8 cellular contexts compared by ENCODE assay signal in the genomic region with DNA sequence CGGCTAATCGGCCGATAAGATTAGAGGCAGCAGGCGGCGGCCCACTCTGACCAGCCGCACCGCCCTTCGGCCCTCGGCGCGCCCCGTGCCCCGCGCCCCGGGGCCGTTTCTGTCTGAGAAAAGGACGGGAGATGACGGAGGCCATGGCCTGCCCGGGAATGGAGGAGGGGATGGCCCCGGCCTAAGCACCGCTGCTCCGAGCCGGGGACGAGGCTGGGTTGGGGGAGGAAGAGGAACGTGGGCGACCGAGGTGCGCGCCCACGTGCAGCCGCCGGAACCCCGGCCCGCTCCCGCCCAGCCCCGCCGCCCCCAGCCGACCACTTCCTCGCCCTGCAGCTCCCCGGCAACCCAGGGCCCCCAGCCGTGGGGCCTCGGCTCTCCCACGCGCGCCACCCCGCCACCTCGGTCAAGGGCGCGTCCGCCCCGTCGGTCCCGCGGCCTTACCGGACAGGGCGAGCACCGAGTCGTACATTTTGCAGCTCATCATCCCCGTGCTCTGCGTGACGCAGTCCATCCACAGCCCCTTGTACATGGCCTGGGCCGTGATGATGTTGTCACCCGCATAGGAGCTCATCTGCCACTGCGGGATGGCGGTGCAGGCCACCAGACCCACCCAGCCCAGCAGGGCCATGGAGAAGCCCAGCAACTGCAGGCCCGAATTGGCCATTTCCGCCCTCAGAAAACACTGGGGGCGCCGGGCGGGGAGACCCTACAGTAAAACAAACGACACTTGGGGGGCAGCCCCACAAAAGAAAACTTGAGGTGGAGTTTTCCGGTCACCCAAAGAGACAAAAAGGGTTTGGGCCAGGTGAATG. TPM values are rescaled to one million over a fixed set of nuclear protein-coding genes. Genes with fewer than 3 reads are reported as not detected.
A peak's percentile ranks its signal among the peaks of the same experiment; 100 is the strongest.
DNase-seq lines count a peak whose midpoint lies in the region; ATAC-seq and TF ChIP-seq lines count a peak whose summit lies in the region.

No MANE protein-coding gene starts in this region.

- peaks cover 0 to 22% (median 14%) of the 10 kb centered on the region in 5 donors for H3K27me3 ChIP-seq in subcutaneous abdominal adipose tissue (ENCODE audit: control insufficient read depth in 5 of 5, insufficient read depth in 4 of 5, low read length in 5 of 5)

- peak overlapping the region in 4 of 5 donors; percentile 54 to 68 (median 62) for H3K4me3 ChIP-seq in subcutaneous abdominal adipose tissue (ENCODE audit: low read depth in 1 of 5, low read length in 5 of 5)

- TF ChIP-seq CTCF in MCF 10A (IDR thresholded peaks at IDR 0.05; ENCODE audit: unreplicated experiment): no peak

- in situ Hi-C loops in G401 (cut with HindIII; ENCODE audit: low sequenced_read_pairs): no loop called here

- H3K9me3 ChIP-seq in subcutaneous abdominal adipose tissue (ENCODE audit: control insufficient read depth in 5 of 5, low read length in 5 of 5): no peaks in the 10 kb centered on the region

- peaks cover 0 to 31% (median 22%) of the 10 kb centered on the region in 5 donors for H3K36me3 ChIP-seq in subcutaneous abdominal adipose tissue (ENCODE audit: control insufficient read depth in 5 of 5, insufficient read depth in 5 of 5, low read length in 5 of 5)

- peak overlapping the region; percentile 73 for H3K4me3 Mint-ChIP-seq in MCF 10A (ENCODE audit: unreplicated experiment)

- H3K9ac ChIP-seq in subcutaneous abdominal adipose tissue (ENCODE audit: low read length in 5 of 5): peak overlapping the region in 4 of 5 donors; percentile 43 to 67 (median 58)

- peaks cover 27% of the 10 kb centered on the region for H3K36me3 Mint-ChIP-seq in MCF 10A (ENCODE audit: insufficient read depth, unreplicated experiment)

- no peaks in the 10 kb centered on the region for H3K9me3 Mint-ChIP-seq in MCF 10A (ENCODE audit: unreplicated experiment)

- CTCF ChIA-PET in MCF 10A (lab: Yijun Ruan, JAX): interaction anchor here (0.6 kb wide), 1 partner anchor 159 kb away, joined by 3 read pairs; no protein-coding TSS in a partner anchor

- peak; percentile 47 for DNase-seq in activated gamma-delta T cell treated with Interleukin-2 at 50 U/mL for 16 hours
- DNase-seq in activated gamma-delta T cell (lab: John Stamatoyannopoulos, UW): no peak
- no peak for DNase-seq in MCF 10A (ENCODE audit: unreplicated experiment)
- no peak for DNase-seq in left lobe of liver (ENCODE audit: low spot score)
- DNase-seq in G401 (ENCODE audit: low spot score): no peak

- peaks cover 0 to 47% (median 41%) of the 10 kb centered on the region in 5 donors for H3K4me1 ChIP-seq in subcutaneous abdominal adipose tissue (ENCODE audit: control insufficient read depth in 5 of 5, insufficient read depth in 5 of 5, low read length in 5 of 5)

- BruUV-seq in MCF 10A (replicated peaks; lab: Mats Ljungman, UMichigan): no TSS peak

- ATAC-seq in left lobe of liver (peak; percentile 30), GM21360 (IDR thresholded peaks at IDR 0.05; ENCODE audit: unreplicated experiment) (no peak), GM19397 (IDR thresholded peaks at IDR 0.05; ENCODE audit: unreplicated experiment) (no peak)

- no peaks in the 10 kb centered on the region for H3K27me3 Mint-ChIP-seq in MCF 10A (ENCODE audit: insufficient read depth, unreplicated experiment)

- H3K27ac ChIP-seq in subcutaneous abdominal adipose tissue (ENCODE audit: low read depth, low read length): no peak overlapping the region

- H3K4me1 Mint-ChIP-seq in MCF 10A (ENCODE audit: insufficient read depth, unreplicated experiment): peaks cover 35% of the 10 kb centered on the region

- H3K27ac Mint-ChIP-seq in MCF 10A (ENCODE audit: low read depth, unreplicated experiment): peak overlapping the region; percentile 79

- POLR2A ChIA-PET in MCF 10A (lab: Yijun Ruan, JAX): interaction anchor here (0.6 to 1.2 kb wide), 3 partner anchors 22 to 160 kb away, joined by 3 to 6 read pairs (median 4); a partner anchor contains a TSS

- intact Hi-C loops in MCF 10A (cut with micrococcal nuclease): no loop called here

RNA-seq across cellular contexts. Expression of a gene that starts 0.7 kb away (rescaled TPM):
- total RNA-seq in MCF 10A (2022) (20.8 and 23.9 TPM in 2 replicates), left lobe of liver (20.5 TPM)
- 0.17 and 3.5 TPM in 2 replicates for total RNA-seq in G401 (2014; rRNA removed; shearing (Covaris generic))

RNA-seq across cellular contexts. Expression of a gene that starts 9.6 kb away (rescaled TPM):
- total RNA-seq in MCF 10A (2022) (81.0 and 91.3 TPM in 2 replicates), left lobe of liver (27.5 TPM)
- total RNA-seq in G401 (2014; rRNA removed; shearing (Covaris generic)): 74.1 and 95.6 TPM in 2 replicates

RNA-seq across cellular contexts. Expression of a gene that starts 10.1 kb away (rescaled TPM):
- total RNA-seq in MCF 10A (2022) (145 and 148 TPM in 2 replicates), left lobe of liver (35.1 TPM)
- total RNA-seq in G401 (2014; rRNA removed; shearing (Covaris generic)): 18.3 and 26.8 TPM in 2 replicates

RNA-seq across cellular contexts. Expression of a gene that starts 19.3 kb away (rescaled TPM):
- total RNA-seq in MCF 10A (2022) (226 and 294 TPM in 2 replicates), left lobe of liver (235 TPM)
- 227 and 249 TPM in 2 replicates for total RNA-seq in G401 (2014; rRNA removed; shearing (Covaris generic))

RNA-seq across cellular contexts. Expression of a gene that starts 19.9 kb away (rescaled TPM):
- not detected in 2 replicates for total RNA-seq in MCF 10A (2022)
- total RNA-seq in left lobe of liver: 0.48 TPM
- 2.3 and 2.7 TPM in 2 replicates for total RNA-seq in G401 (2014; rRNA removed; shearing (Covaris generic))
